Comparison of ENCODE assay signal across 23 cellular contexts in the genomic region with DNA sequence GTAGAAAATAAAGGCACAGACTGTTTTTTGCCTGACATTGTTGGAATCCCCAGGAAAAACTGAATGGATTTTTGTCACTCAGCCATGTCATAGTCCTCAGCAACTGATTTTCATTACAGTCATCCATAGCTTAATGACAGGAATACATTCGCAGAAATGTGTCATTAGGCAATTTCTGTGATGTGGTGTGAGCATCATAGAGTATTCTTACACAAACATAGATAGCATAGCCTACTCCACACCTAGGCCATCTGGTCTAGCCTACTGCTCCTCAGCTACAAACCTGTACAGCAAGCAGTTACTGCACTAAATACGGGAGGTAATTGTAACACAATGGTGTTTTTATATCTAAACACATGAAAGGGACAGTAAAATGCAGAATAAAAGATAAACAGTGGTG. TPM values are rescaled to one million over a fixed set of nuclear protein-coding genes. Genes with fewer than 3 reads are reported as not detected.
DNase-seq lines count a peak whose midpoint lies in the region; ATAC-seq, FAIRE-seq and TF ChIP-seq lines count a peak whose summit lies in the region.
"Had no signal": no experiment of that assay in that cellular context is flagged by ENCODE, and none has a peak within 500 bp of the region (broad histone marks: within the 10 kb centered on the region; RNA-seq: fewer than 3 reads in every experiment).

No MANE protein-coding gene starts in this region.

- H3K4me3 ChIP-seq in astrocyte (ENCODE audit: insufficient read depth, low read depth, low read length) (no peak overlapping the region), smooth muscle cell (no peak overlapping the region), coronary artery (no peak overlapping the region)
- no peak overlapping the region for H3K4me3 ChIP-seq in CD8-positive, alpha-beta memory T cell (ENCODE audit: low read length)
- H3K4me3 ChIP-seq: BLaER1 treated with 17β-estradiol and CSF1 and Interleukin-3, amounts not matched to agents 10 nM and 100 nM had no signal

- ATAC-seq in left colon (peak; percentile 53), GM19467 (IDR thresholded peaks at IDR 0.05; ENCODE audit: unreplicated experiment) (no peak)
- ATAC-seq: Right ventricle myocardium inferior had no signal

- H3K4me2 ChIP-seq in astrocyte (ENCODE audit: low read length): no peak overlapping the region
- H3K4me2 ChIP-seq in smooth muscle cell: no peak overlapping the region
- H3K4me2 ChIP-seq: BLaER1 treated with 17β-estradiol and CSF1 and Interleukin-3, amounts not matched to agents 10 nM and 100 nM had no signal

- no peaks in the 10 kb centered on the region for H3K27me3 Mint-ChIP-seq in HFFc6 (ENCODE audit: insufficient read depth)
- H3K27me3 Mint-ChIP-seq in astrocyte (ENCODE audit: low read depth, unreplicated experiment): no peaks in the 10 kb centered on the region
- peaks cover under 1 to 7% of the 10 kb centered on the region in 2 donors for H3K27me3 Mint-ChIP-seq in CD8-positive, alpha-beta memory T cell
- H3K27me3 Mint-ChIP-seq: IgD-negative memory B cell had no signal

- TF ChIP-seq CTCF in HFFc6 (IDR thresholded peaks at IDR 0.05) (no peak), astrocyte (IDR thresholded peaks at IDR 0.05; ENCODE audit: insufficient read depth, low read depth, low read length) (no peak), smooth muscle cell (IDR thresholded peaks at IDR 0.05; ENCODE audit: borderline replicate concordance, insufficient read depth, poor library complexity, severe bottlenecking) (no peak), coronary artery (IDR thresholded peaks at IDR 0.05) (no peak)

- DNase-seq in HFFc6: no peak
- DNase-seq in astrocyte (ENCODE audit: low read depth): no peak
- DNase-seq in left colon: no peak
- no peak for DNase-seq in smooth muscle cell (lab: John Stamatoyannopoulos, UW; ENCODE audit: unreplicated experiment)
- no peak for DNase-seq in CD8-positive, alpha-beta memory T cell
- no peak for DNase-seq in coronary artery (ENCODE audit: low spot score)
- DNase-seq: ACHN; Calu3; CD4-positive, alpha-beta memory T cell; DMS53; H9; MV-4-11; NCI-H1105 treated with DMSO at 0.1 percent for 48 hours; NCI-H2081; NCI-H2171; NCI-H524 treated with DMSO at 0.1 percent for 48 hours; NCI-H82; OCI-M1 had no signal

- CTCF ChIA-PET in CD8-positive, alpha-beta memory T cell (lab: Charles Lee): no interaction called here

- H2AFZ ChIP-seq in astrocyte (ENCODE audit: low read depth, low read length) (no peak overlapping the region), smooth muscle cell (ENCODE audit: low read depth) (no peak overlapping the region)

- no peaks in the 10 kb centered on the region for H3K36me3 ChIP-seq in astrocyte (ENCODE audit: insufficient read depth, low read length)
- no peaks in the 10 kb centered on the region for H3K36me3 ChIP-seq in smooth muscle cell (ENCODE audit: low read depth)
- H3K36me3 ChIP-seq in CD8-positive, alpha-beta memory T cell (ENCODE audit: insufficient read depth, low read length): no peaks in the 10 kb centered on the region
- H3K36me3 ChIP-seq: BLaER1 treated with 17β-estradiol and CSF1 and Interleukin-3, amounts not matched to agents 10 nM and 100 nM had no signal

- POLR2A ChIA-PET in CD8-positive, alpha-beta memory T cell (lab: Charles Lee): interaction anchor here (0.5 kb wide), 1 partner anchor 46 kb away, joined by 6 read pairs; no protein-coding TSS in a partner anchor

- H3K9ac ChIP-seq in astrocyte (ENCODE audit: low read length) (peak overlapping the region; percentile 36), smooth muscle cell (ENCODE audit: low read depth) (peak overlapping the region; percentile 39)
- H3K9ac ChIP-seq: BLaER1 treated with 17β-estradiol and CSF1 and Interleukin-3, amounts not matched to agents 10 nM and 100 nM had no signal

- H3K4me1 Mint-ChIP-seq in HFFc6 (ENCODE audit: low read depth) (peaks cover 98% of the 10 kb centered on the region), astrocyte (ENCODE audit: low read depth, unreplicated experiment) (peaks cover 8% of the 10 kb centered on the region)
- no peaks in the 10 kb centered on the region for H3K4me1 Mint-ChIP-seq in CD8-positive, alpha-beta memory T cell
- H3K4me1 Mint-ChIP-seq: CD4-positive, alpha-beta memory T cell; H9; IgD-negative memory B cell had no signal

- intact Hi-C loops in left colon (cut with DNase I, micrococcal nuclease): no loop called here

- H3F3A ChIP-seq in smooth muscle cell (ENCODE audit: low read depth): peaks cover 3% of the 10 kb centered on the region

- H3K36me3 Mint-ChIP-seq in HFFc6 (ENCODE audit: low read depth): peaks cover 6% of the 10 kb centered on the region
- H3K36me3 Mint-ChIP-seq in astrocyte (ENCODE audit: low read depth, unreplicated experiment): no peaks in the 10 kb centered on the region
- H3K36me3 Mint-ChIP-seq in CD8-positive, alpha-beta memory T cell: peaks cover 0 to 8% (median 2%) of the 10 kb centered on the region in 3 donors

- FAIRE-seq in astrocyte (lab: Jason Lieb, UNC): no peak
- FAIRE-seq: GM19239 had no signal

- H3K27me3 ChIP-seq in astrocyte (ENCODE audit: insufficient read depth, low read length) (no peaks in the 10 kb centered on the region), smooth muscle cell (ENCODE audit: low read depth) (no peaks in the 10 kb centered on the region)
- no peaks in the 10 kb centered on the region for H3K27me3 ChIP-seq in CD8-positive, alpha-beta memory T cell (ENCODE audit: insufficient read depth, low read length, poor library complexity, severe bottlenecking)
- H3K27me3 ChIP-seq: BLaER1 treated with 17β-estradiol and CSF1 and Interleukin-3, amounts not matched to agents 10 nM and 100 nM had no signal

- H4K20me1 ChIP-seq in astrocyte (ENCODE audit: insufficient read depth, low read length) (no peaks in the 10 kb centered on the region), smooth muscle cell (ENCODE audit: low read depth) (no peaks in the 10 kb centered on the region)
- H4K20me1 ChIP-seq: BLaER1 treated with 17β-estradiol and CSF1 and Interleukin-3, amounts not matched to agents 10 nM and 100 nM had no signal

- WGBS in smooth muscle cell (ENCODE audit: low lambda C conversion rate): 97% methylated on average over 2 of the region's 2 CpGs

- H3K9me3 ChIP-seq in astrocyte (ENCODE audit: insufficient read depth, low read depth, low read length): no peaks in the 10 kb centered on the region
- H3K9me3 ChIP-seq in smooth muscle cell (replicated peaks; ENCODE audit: low read depth): no peaks in the 10 kb centered on the region
- no peaks in the 10 kb centered on the region for H3K9me3 ChIP-seq in CD8-positive, alpha-beta memory T cell (ENCODE audit: low read length)
- H3K9me3 ChIP-seq: BLaER1 treated with 17β-estradiol and CSF1 and Interleukin-3, amounts not matched to agents 10 nM and 100 nM had no signal

- H3K4me1 ChIP-seq in astrocyte (ENCODE audit: insufficient read depth, low read length) (peaks cover 27% of the 10 kb centered on the region), smooth muscle cell (ENCODE audit: low read depth) (peaks cover 4% of the 10 kb centered on the region)
- H3K4me1 ChIP-seq in CD8-positive, alpha-beta memory T cell (ENCODE audit: insufficient read depth, low read length): no peaks in the 10 kb centered on the region
- H3K4me1 ChIP-seq: BLaER1 treated with 17β-estradiol and CSF1 and Interleukin-3, amounts not matched to agents 10 nM and 100 nM had no signal

- H3K27ac Mint-ChIP-seq in HFFc6: peak overlapping the region; percentile 80
- H3K27ac Mint-ChIP-seq in astrocyte (ENCODE audit: unreplicated experiment): no peak overlapping the region
- no peak overlapping the region for H3K27ac Mint-ChIP-seq in CD8-positive, alpha-beta memory T cell
- H3K27ac Mint-ChIP-seq: CD4-positive, alpha-beta memory T cell; H9; IgD-negative memory B cell had no signal

- H3K79me2 ChIP-seq in astrocyte (ENCODE audit: insufficient read depth, low read length) (no peaks in the 10 kb centered on the region), smooth muscle cell (ENCODE audit: low read depth) (no peaks in the 10 kb centered on the region)

- H3K4me3 Mint-ChIP-seq in HFFc6 (no peak overlapping the region), astrocyte (ENCODE audit: unreplicated experiment) (no peak overlapping the region)
- H3K4me3 Mint-ChIP-seq in CD8-positive, alpha-beta memory T cell: no peak overlapping the region
- H3K4me3 Mint-ChIP-seq: CD4-positive, alpha-beta memory T cell; H9; IgD-negative memory B cell had no signal

- peak overlapping the region; percentile 93 for H3K27ac ChIP-seq in astrocyte (ENCODE audit: low read depth, low read length)
- H3K27ac ChIP-seq in smooth muscle cell (ENCODE audit: low read depth): peak overlapping the region; percentile 99
- H3K27ac ChIP-seq in CD8-positive, alpha-beta memory T cell (ENCODE audit: low read depth, low read length): no peak overlapping the region
- H3K27ac ChIP-seq in coronary artery: no peak overlapping the region
- H3K27ac ChIP-seq: BLaER1 treated with 17β-estradiol and CSF1 and Interleukin-3, amounts not matched to agents 10 nM and 100 nM had no signal

- H3K9me3 Mint-ChIP-seq in HFFc6: no peaks in the 10 kb centered on the region
- H3K9me3 Mint-ChIP-seq in astrocyte (ENCODE audit: unreplicated experiment): peaks cover 3% of the 10 kb centered on the region
- H3K9me3 Mint-ChIP-seq in CD8-positive, alpha-beta memory T cell: peaks cover 0 to 2% (median 0%) of the 10 kb centered on the region in 5 donors
- H3K9me3 Mint-ChIP-seq: H9, IgD-negative memory B cell had no signal

RNA-seq across cellular contexts. Expression of gene FBN1, which starts 34.4 kb away (rescaled TPM):
- 100 to 1,000 TPM; 584 to 754 (median 609) TPM for total RNA-seq in HFFc6 (2021; fragmentation: NEBNext Ultra II Directional; extraction: Animal tissue kit (Norgen Biotek cat#: 25700))
- 210 and 298 TPM in 2 replicates for total RNA-seq in astrocyte
- 10 to 100 TPM; 10.7 to 16.8 TPM for total RNA-seq in left colon
- 330 and 455 TPM in 2 replicates for total RNA-seq in smooth muscle cell
- 97.3 and 137 TPM in 2 replicates for polyA plus RNA-seq in smooth muscle cell
- under 1 TPM; 0.13 to 0.46 TPM for total RNA-seq in CD8-positive, alpha-beta memory T cell
- 0.21 TPM for polyA plus RNA-seq in CD8-positive, alpha-beta memory T cell
- polyA plus RNA-seq: CD4-positive, alpha-beta memory T cell; IgD-negative memory B cell had no signal

Comparison
In these comparisons a context has a peak if more than half of its experiments do, and no peak if none do; other contexts are left out.
1. H3K27ac ChIP-seq: peak in astrocyte (single experiment) and smooth muscle cell (single experiment); none in CD8-positive, alpha-beta memory T cell (single experiment) and coronary artery (0 of 2).
2. RNA of gene FBN1, which starts 34.4 kb away (total RNA-seq): 584 to 754 TPM in HFFc6, 330 to 455 TPM in smooth muscle cell and 210 to 298 TPM in astrocyte; 10.7 to 16.8 TPM in left colon and 0.13 to 0.46 TPM in CD8-positive, alpha-beta memory T cell; every median in the first group is over 10 times any median in the second.